Comparison of ENCODE assay signal across 16 cellular contexts in the genomic region with DNA sequence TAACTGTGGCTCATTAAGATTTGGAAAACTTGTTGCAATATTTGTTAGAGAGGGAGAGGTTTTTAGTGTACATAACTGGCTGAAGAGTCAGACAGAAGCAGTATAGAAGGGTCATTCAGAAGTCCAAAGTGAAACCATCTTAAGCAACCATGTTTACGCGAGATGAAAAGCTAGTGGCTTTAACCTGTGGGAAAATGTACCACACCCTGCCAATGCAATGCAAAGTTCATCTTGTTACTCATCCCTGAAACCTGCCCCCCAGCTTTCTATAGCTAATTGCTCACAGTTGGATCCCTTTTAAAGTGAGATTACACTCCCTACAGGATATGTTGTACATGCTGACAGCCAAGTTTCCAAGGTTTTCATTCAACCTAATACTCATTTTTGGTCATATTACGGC.
DNase-seq lines count a peak whose midpoint lies in the region; ATAC-seq, FAIRE-seq and TF ChIP-seq lines count a peak whose summit lies in the region.
"Had no signal": no experiment of that assay in that cellular context is flagged by ENCODE, and none has a peak within 500 bp of the region (broad histone marks: within the 10 kb centered on the region; RNA-seq: fewer than 3 reads in every experiment).

No MANE protein-coding gene starts in this region.

- H3K9me1 ChIP-seq in IMR-90 (ENCODE audit: insufficient read depth, low read length) (no peaks in the 10 kb centered on the region; the same call in 1 of the 2 replicates), K562 (ENCODE audit: control insufficient read depth, insufficient read depth, low read length) (peaks cover 4% of the 10 kb centered on the region)

- CTCF ChIA-PET in Calu3 (lab: Charles Lee) (interaction anchor here (0.7 to 1.0 kb wide), 2 partner anchors 9 to 24 kb away, joined by 3 read pairs; no protein-coding TSS in a partner anchor), IMR-90 (lab: Yijun Ruan, JAX) (no interaction called here), K562 (lab: Yijun Ruan, JAX; ENCODE audit: low intra/inter-chr PET ratio) (no interaction called here), HepG2 (lab: Yijun Ruan, JAX; ENCODE audit: low intra/inter-chr PET ratio, low total read pairs) (no interaction called here)

- H2AFZ ChIP-seq in IMR-90 (replicated peaks; ENCODE audit: low read length, poor library complexity) = no peak overlapping the region
- peak overlapping the region; percentile 66 for H2AFZ ChIP-seq in K562 (ENCODE audit: low read depth, low read length)
- peak overlapping the region; percentile 72 for H2AFZ ChIP-seq in HepG2 (ENCODE audit: low read length)

- H3K23ac ChIP-seq in IMR-90 (ENCODE audit: low read depth, low read length) = no peak overlapping the region

- no peak overlapping the region for H3K4me3 Mint-ChIP-seq in Calu3 (ENCODE audit: low read depth, unreplicated experiment)
- no peak overlapping the region for H3K4me3 Mint-ChIP-seq in effector memory CD8-positive, alpha-beta T cell
- H3K4me3 Mint-ChIP-seq: naive thymus-derived CD8-positive, alpha-beta T cell had no signal

- FAIRE-seq in K562 (lab: Jason Lieb, UNC) (no peak), HepG2 (lab: Jason Lieb, UNC) (peak; percentile 94)
- FAIRE-seq: endothelial cell of umbilical vein, urothelium cell line had no signal

- no peak overlapping the region for H3K56ac ChIP-seq in IMR-90 (ENCODE audit: extremely low read depth, insufficient read depth, low read length)

- dilution Hi-C loops in IMR-90 (cut with HindIII; ENCODE audit: low sequenced_read_pairs, unreplicated experiment) = no loop called here

- ATAC-seq in IMR-90 (ENCODE audit: low read depth) (no peak), K562 (no peak), HepG2 (peak; percentile 95)
- ATAC-seq in effector memory CD8-positive, alpha-beta T cell (replicated peaks) = no peak
- ATAC-seq: naive thymus-derived CD8-positive, alpha-beta T cell had no signal

- H3K36me3 Mint-ChIP-seq in Calu3 (ENCODE audit: insufficient read depth, unreplicated experiment) = no peaks in the 10 kb centered on the region
- no peaks in the 10 kb centered on the region for H3K36me3 Mint-ChIP-seq in effector memory CD8-positive, alpha-beta T cell (ENCODE audit: insufficient read depth)
- H3K36me3 Mint-ChIP-seq: naive thymus-derived CD8-positive, alpha-beta T cell had no signal

- peaks cover 19% of the 10 kb centered on the region for H3K4me1 Mint-ChIP-seq in Calu3 (ENCODE audit: low read depth, unreplicated experiment)
- peaks cover 0 to 8% of the 10 kb centered on the region in 2 donors for H3K4me1 Mint-ChIP-seq in effector memory CD8-positive, alpha-beta T cell (ENCODE audit: low read depth in 2 of 2)

- H3K4me1 ChIP-seq in IMR-90 (ENCODE audit: control insufficient read depth, insufficient read depth, low read length) = peaks cover 6% of the 10 kb centered on the region; the same call in 1 of the 2 replicates
- H3K4me1 ChIP-seq in K562 (replicated peaks in 1 of 2; ENCODE audit: control insufficient read depth in 2 of 2, insufficient read depth in 2 of 2, low read length in 2 of 2) = peaks cover 6 to 37% of the 10 kb centered on the region in 2 experiments; a peak in 4 of 5 replicates
- peaks cover 34% of the 10 kb centered on the region for H3K4me1 ChIP-seq in HepG2 (ENCODE audit: insufficient read depth, low read length)

- DNase-seq in Calu3 (peak; percentile 27), IMR-90 (peak; percentile 48), K562 (ENCODE audit: extremely low read depth in 1 of 4, low spot score in 3 of 4) (no peak), HepG2 (ENCODE audit: low spot score) (peak; percentile 88), NCI-H2107 treated with DMSO at 0.1 percent for 48 hours (lab: John Stamatoyannopoulos, UW; ENCODE audit: unreplicated experiment) (no peak), Kasumi-1 (lab: John Stamatoyannopoulos, UW) (no peak), GM19240 (ENCODE audit: insufficient read length, low spot score) (no peak)
- DNase-seq in effector memory CD8-positive, alpha-beta T cell = no peak
- DNase-seq: Karpas-422; naive thymus-derived CD8-positive, alpha-beta T cell; NCI-H446; SHP77 treated with DMSO at 0.1 percent for 48 hours had no signal

- no CpG with 5 or more reads among the region's 3 CpGs for WGBS in IMR-90 (ENCODE audit: extremely low coverage in 2 of 2, insufficient read length in 1 of 2), 2 experiments
- WGBS in K562 (ENCODE audit: insufficient coverage, low coverage, missing lambda C conversion rate) = 69% methylated on average over 3 of the region's 3 CpGs
- 6% methylated on average over 3 of the region's 3 CpGs for WGBS in HepG2 (ENCODE audit: low lambda C conversion rate)

- H3K79me2 ChIP-seq in K562 (ENCODE audit: control insufficient read depth, insufficient read depth, low read length) = no peaks in the 10 kb centered on the region
- H3K79me2 ChIP-seq in HepG2 (ENCODE audit: insufficient read depth, low read length) = no peaks in the 10 kb centered on the region

- intact Hi-C loops in Calu3 (cut with micrococcal nuclease; ENCODE audit: unreplicated experiment) (no loop called here), IMR-90 (cut with micrococcal nuclease) (no loop called here), K562 (cut with micrococcal nuclease) (loop anchor here (5.0 kb wide), 1 partner anchor 104 kb away; no protein-coding TSS in a partner anchor), HepG2 (cut with micrococcal nuclease; ENCODE audit: unreplicated experiment) (loop anchor here (10.0 kb wide), 1 partner anchor 169 kb away; no protein-coding TSS in a partner anchor)

- no peaks in the 10 kb centered on the region for H3K36me3 ChIP-seq in IMR-90 (ENCODE audit: control insufficient read depth, insufficient read depth, low read length)
- H3K36me3 ChIP-seq in K562 (ENCODE audit: control insufficient read depth, insufficient read depth, low read length) = no peaks in the 10 kb centered on the region
- no peaks in the 10 kb centered on the region for H3K36me3 ChIP-seq in HepG2 (replicated peaks in 1 of 2; ENCODE audit: control insufficient read depth in 1 of 2, insufficient read depth in 2 of 2, low read length in 2 of 2)
- H3K36me3 ChIP-seq: BLaER1 had no signal

- no peak overlapping the region for H2AK5ac ChIP-seq in IMR-90 (ENCODE audit: low read depth, low read length)

- H3K79me1 ChIP-seq in IMR-90 (ENCODE audit: low read depth in 1 of 2, low read length in 2 of 2) = no peaks in the 10 kb centered on the region

- H3K9me3 ChIP-seq in IMR-90 (ENCODE audit: control insufficient read depth, insufficient read depth, low read length) = no peaks in the 10 kb centered on the region
- H3K9me3 ChIP-seq in K562 (replicated peaks; ENCODE audit: control insufficient read depth, insufficient read depth, low read depth, low read length) = no peaks in the 10 kb centered on the region
- H3K9me3 ChIP-seq in HepG2 (ENCODE audit: low read length) = no peaks in the 10 kb centered on the region

- TF ChIP-seq RAD21 in IMR-90 (IDR thresholded peaks at IDR 0.05; ENCODE audit: low read length) (no peak), K562 (CRISPR knock-in tag; conservative IDR thresholded peaks at IDR 0.05 in 1 of 2, IDR thresholded peaks at IDR 0.05 in 1 of 2) (no peak), HepG2 (CRISPR knock-in tag; IDR thresholded peaks at IDR 0.05) (no peak)

- H3K27ac Mint-ChIP-seq in Calu3 (ENCODE audit: unreplicated experiment) = no peak overlapping the region
- no peak overlapping the region for H3K27ac Mint-ChIP-seq in effector memory CD8-positive, alpha-beta T cell
- H3K27ac Mint-ChIP-seq: naive thymus-derived CD8-positive, alpha-beta T cell had no signal

- H3K27me3 ChIP-seq in IMR-90 (ENCODE audit: control insufficient read depth, insufficient read depth, low read length) (no peaks in the 10 kb centered on the region), K562 (ENCODE audit: control insufficient read depth in 2 of 2, insufficient read depth in 2 of 2, low read length in 2 of 2) (no peaks in the 10 kb centered on the region), HepG2 (ENCODE audit: control insufficient read depth in 1 of 2, insufficient read depth in 2 of 2, low read length in 2 of 2) (no peaks in the 10 kb centered on the region)
- H3K27me3 ChIP-seq: BLaER1 had no signal

- no peak overlapping the region for H4K91ac ChIP-seq in IMR-90 (ENCODE audit: insufficient read depth, low read depth, low read length)

- no peak overlapping the region for H4K8ac ChIP-seq in IMR-90 (ENCODE audit: low read depth in 2 of 2, low read length in 2 of 2)

- no peak overlapping the region for H3K4ac ChIP-seq in IMR-90 (ENCODE audit: low read depth, low read length)

- H4K5ac ChIP-seq in IMR-90 (ENCODE audit: low read depth, low read length) = no peak overlapping the region

- no peaks in the 10 kb centered on the region for H3K27me3 Mint-ChIP-seq in Calu3 (ENCODE audit: unreplicated experiment)
- peaks cover 7 to 42% of the 10 kb centered on the region in 2 donors for H3K27me3 Mint-ChIP-seq in effector memory CD8-positive, alpha-beta T cell

- H4K20me1 ChIP-seq in IMR-90 (ENCODE audit: insufficient read depth, low read length) (no peaks in the 10 kb centered on the region), K562 (replicated peaks; ENCODE audit: control insufficient read depth, insufficient read depth, low read length) (no peaks in the 10 kb centered on the region), HepG2 (ENCODE audit: insufficient read depth, low read length) (no peaks in the 10 kb centered on the region)
- H4K20me1 ChIP-seq: BLaER1 had no signal

- H3K9ac ChIP-seq in IMR-90 (ENCODE audit: low read depth, low read length) (no peak overlapping the region), K562 (ENCODE audit: insufficient read depth in 1 of 2, low read depth in 2 of 2, low read length in 2 of 2) (no peak overlapping the region), HepG2 (ENCODE audit: insufficient read depth, low read depth, low read length) (no peak overlapping the region)
- H3K9ac ChIP-seq: BLaER1 had no signal

- POLR2A ChIA-PET in IMR-90 (lab: Charles Lee; ENCODE audit: unreplicated experiment) = no interaction called here
- POLR2A ChIA-PET in K562 (lab: Yijun Ruan, JAX) = interaction anchor here (1.3 kb wide), 1 partner anchor 9 kb away, joined by 5 read pairs; no protein-coding TSS in a partner anchor
- POLR2A ChIA-PET in HepG2 (lab: Yijun Ruan, JAX) = no interaction called here

- no peak overlapping the region for H3K14ac ChIP-seq in IMR-90 (replicated peaks; ENCODE audit: low read depth, low read length)

- H3K4me3 ChIP-seq in IMR-90 (ENCODE audit: insufficient read depth, low read depth, low read length) (no peak overlapping the region), K562 (no peak overlapping the region), HepG2 (replicated peaks in 1 of 3; ENCODE audit: insufficient read depth in 1 of 3, low read depth in 2 of 3, low read length in 3 of 3) (peak overlapping the region; percentile 21 to 58 (median 36); a peak in 4 of 6 replicates)
- H3K4me3 ChIP-seq: BLaER1, skin epidermis had no signal

- H3K9me3 Mint-ChIP-seq in Calu3 (ENCODE audit: low read depth, unreplicated experiment) = no peaks in the 10 kb centered on the region
- H3K9me3 Mint-ChIP-seq in effector memory CD8-positive, alpha-beta T cell = no peaks in the 10 kb centered on the region

- no peak overlapping the region for H3K27ac ChIP-seq in IMR-90 (ENCODE audit: insufficient read depth, low read length)
- no peak overlapping the region for H3K27ac ChIP-seq in K562 (ENCODE audit: extremely low read depth, low read depth, low read length)
- H3K27ac ChIP-seq in HepG2 (ENCODE audit: extremely low read length, insufficient read depth, low read length) = peak overlapping the region; percentile 27
- H3K27ac ChIP-seq: BLaER1, skin epidermis had no signal

- H2AK9ac ChIP-seq in IMR-90 (replicated peaks; ENCODE audit: low read depth, low read length, poor library complexity) = no peak overlapping the region

- no peak overlapping the region for H3K18ac ChIP-seq in IMR-90 (ENCODE audit: low read depth, low read length)

- no peak overlapping the region for H2BK15ac ChIP-seq in IMR-90 (ENCODE audit: low read depth, low read length)

- TF ChIP-seq POLR2A in IMR-90 (IDR thresholded peaks at IDR 0.05; ENCODE audit: low read depth, low read length) (no peak), K562 (conservative IDR thresholded peaks at IDR 0.05) (no peak), HepG2 (IDR thresholded peaks at IDR 0.05; ENCODE audit: insufficient read depth in 1 of 2, low read depth in 2 of 2, low read length in 2 of 2) (no peak)

- peak overlapping the region; percentile 1; the same call in 1 of the 2 replicates for H3K4me2 ChIP-seq in IMR-90 (ENCODE audit: low read depth, low read length)
- peak overlapping the region; percentile 13; the same call in 1 of the 2 replicates for H3K4me2 ChIP-seq in K562 (ENCODE audit: insufficient read depth, low read length)
- H3K4me2 ChIP-seq in HepG2 (ENCODE audit: low read depth, low read length) = peak overlapping the region; percentile 73
- H3K4me2 ChIP-seq: BLaER1 had no signal

- H2BK120ac ChIP-seq in IMR-90 (ENCODE audit: low read depth, low read length) = no peak overlapping the region

- in situ Hi-C loops in IMR-90 (cut with MboI; ENCODE audit: low sequenced_read_pairs) (no loop called here), K562 (cut with MboI) (no loop called here), HepG2 (cut with HindIII; ENCODE audit: extremely low pct_ligation_motif_present, low pct_unique_long_range_greater_than_20kb) (loop anchor here (25.0 kb wide), 1 partner anchor 269 kb away; no protein-coding TSS in a partner anchor)

- H2BK5ac ChIP-seq in IMR-90 (ENCODE audit: low read depth, low read length, poor library complexity, severe bottlenecking) = no peak overlapping the region

- TF ChIP-seq EP300 in K562 (IDR thresholded peaks at IDR 0.05; ENCODE audit: low read length) (no peak), HepG2 (IDR thresholded peaks at IDR 0.05; ENCODE audit: low read depth in 2 of 2, low read length in 2 of 2) (peak in 1 of 2 experiments; percentile 66; a peak in 2 of 4 replicates), HepG2 (CRISPR knock-in tag; IDR thresholded peaks at IDR 0.05; ENCODE audit: borderline replicate concordance) (no peak; the same call in 1 of the 2 replicates)

- TF ChIP-seq CTCF in Calu3 (IDR thresholded peaks at IDR 0.05; ENCODE audit: unreplicated experiment) = no peak
- no peak for TF ChIP-seq CTCF in IMR-90 (conservative IDR thresholded peaks at IDR 0.05; ENCODE audit: low read depth, low read length)
- no peak for TF ChIP-seq CTCF in K562 (IDR thresholded peaks at IDR 0.05 in 2 of 3, conservative IDR thresholded peaks at IDR 0.05 in 1 of 3; ENCODE audit: insufficient read depth in 2 of 3, low read depth in 1 of 3, low read length in 3 of 3)
- TF ChIP-seq CTCF in HepG2 (CRISPR knock-in tag; IDR thresholded peaks at IDR 0.05) = no peak

- BruUV-seq in Calu3 (replicated peaks; lab: Mats Ljungman, UMichigan) (no TSS peak), IMR-90 (replicated peaks; lab: Mats Ljungman, UMichigan) (no TSS peak), K562 (replicated peaks; lab: Mats Ljungman, UMichigan) (no TSS peak), HepG2 (replicated peaks; lab: Mats Ljungman, UMichigan) (no TSS peak)

- no peak overlapping the region for H2BK20ac ChIP-seq in IMR-90 (ENCODE audit: low read depth, low read length)

Comparison
In these comparisons a context has a peak if more than half of its experiments do, and no peak if none do; other contexts are left out.
1. DNase-seq: peak in Calu3 (single experiment), IMR-90 (single experiment) and HepG2 (single experiment); none in K562 (0 of 4), effector memory CD8-positive, alpha-beta T cell (0 of 3), NCI-H2107 treated with DMSO at 0.1 percent for 48 hours (single experiment), Kasumi-1 (0 of 2) and GM19240 (single experiment).
2. H3K4me2 ChIP-seq: peak in every context shown above with its lines; median percentile 73 in HepG2; 13 in K562; 1 in IMR-90.
3. H3K4me3 ChIP-seq: peak in HepG2 (3 of 3); none in IMR-90 (single experiment) and K562 (single experiment).
4. intact Hi-C loops: an anchor here in K562 (5.0 kb wide) and HepG2 (10.0 kb wide); none called in Calu3 and IMR-90.